22 cellular contexts compared by ENCODE assay signal in genomic region chr2:220029013-220029412, GRCh38.
DNase-seq lines count a peak whose midpoint lies in the region; ATAC-seq and TF ChIP-seq lines count a peak whose summit lies in the region.
"Had no signal": no experiment of that assay in that cellular context is flagged by ENCODE, and none has a peak within 500 bp of the region (broad histone marks: within the 10 kb centered on the region; RNA-seq: fewer than 3 reads in every experiment).

No MANE protein-coding gene starts in this region.

- H3K4me1 Mint-ChIP-seq in MCF 10A (ENCODE audit: insufficient read depth, unreplicated experiment), result peaks cover 24% of the 10 kb centered on the region
- H3K4me1 Mint-ChIP-seq in activated T-cell treated with anti-CD3 and anti-CD28 coated beads, Interleukin-2, amount 50 U/mL, for 72 hours (ENCODE audit: low read depth), result no peaks in the 10 kb centered on the region
- H3K4me1 Mint-ChIP-seq: CD14-positive monocyte; CD8-positive, alpha-beta memory T cell had no signal

- H4K20me1 ChIP-seq in mammary epithelial cell (ENCODE audit: insufficient read depth, low read length), result no peaks in the 10 kb centered on the region
- H4K20me1 ChIP-seq: BLaER1 treated with 17β-estradiol and CSF1 and Interleukin-3, amounts not matched to agents 10 nM and 100 nM had no signal

- dilution Hi-C loops in mammary epithelial cell (cut with HindIII; ENCODE audit: low sequenced_read_pairs), result no loop called here

- H3K4me2 ChIP-seq in mammary epithelial cell (ENCODE audit: insufficient read depth, low read depth, low read length), result no peak overlapping the region
- H3K4me2 ChIP-seq: A549; BLaER1 treated with 17β-estradiol and CSF1 and Interleukin-3, amounts not matched to agents 10 nM and 100 nM had no signal

- WGBS in mammary epithelial cell (ENCODE audit: low coverage, missing lambda C conversion rate), result 100% methylated on average over 1 of the region's 1 CpG

- ATAC-seq in foreskin keratinocyte (peak; percentile 62), GM18907 (IDR thresholded peaks at IDR 0.05; ENCODE audit: unreplicated experiment) (no peak), HG02642 (IDR thresholded peaks at IDR 0.05; ENCODE audit: poor library complexity, unreplicated experiment) (no peak)
- no peak for ATAC-seq in activated T-cell treated with anti-CD3 and anti-CD28 coated beads, Interleukin-2, amount 50 U/mL, for 72 hours (replicated peaks in 1 of 2)
- ATAC-seq: A549 had no signal

- intact Hi-C loops in MCF 10A (cut with micrococcal nuclease), result no loop called here
- intact Hi-C loops in breast epithelium (cut with DNase I; ENCODE audit: low total_unique reads), result no loop called here
- intact Hi-C loops in mammary epithelial cell (cut with micrococcal nuclease), result no loop called here

- DNase-seq in MCF 10A (ENCODE audit: unreplicated experiment) (peak; percentile 4), breast epithelium (ENCODE audit: low spot score in 2 of 2) (no peak), mammary epithelial cell (peak; percentile 29), foreskin keratinocyte (no peak), NCI-H1105 treated with DMSO at 0.1 percent for 48 hours (lab: John Stamatoyannopoulos, UW) (no peak)
- no peak for DNase-seq in activated T-cell treated with anti-CD3 and anti-CD28 coated beads, Interleukin-2, amount 50 U/mL, for 72 hours
- DNase-seq: ACHN; AML-193; BE2C; CD4-positive, alpha-beta T cell; CD8-positive, alpha-beta memory T cell; DMS 273 treated with DMSO at 0.1 percent for 48 hours; DMS79; GF-D8; H7; HCEC 1CT had no signal

- no peak overlapping the region for H3K4me3 ChIP-seq in breast epithelium
- no peak overlapping the region for H3K4me3 ChIP-seq in mammary epithelial cell (replicated peaks in 1 of 3; ENCODE audit: insufficient read depth in 1 of 3, low read depth in 2 of 3, low read length in 3 of 3)
- H3K4me3 ChIP-seq: A549; BLaER1 treated with 17β-estradiol and CSF1 and Interleukin-3, amounts not matched to agents 10 nM and 100 nM had no signal

- no peaks in the 10 kb centered on the region for H3K79me2 ChIP-seq in mammary epithelial cell (ENCODE audit: insufficient read depth, low read length)

- no peaks in the 10 kb centered on the region for H3K36me3 Mint-ChIP-seq in MCF 10A (ENCODE audit: insufficient read depth, unreplicated experiment)
- no peaks in the 10 kb centered on the region for H3K36me3 Mint-ChIP-seq in activated T-cell treated with anti-CD3 and anti-CD28 coated beads, Interleukin-2, amount 50 U/mL, for 72 hours (ENCODE audit: insufficient read depth in 2 of 2)
- H3K36me3 Mint-ChIP-seq: CD14-positive monocyte; CD8-positive, alpha-beta memory T cell had no signal

- no peaks in the 10 kb centered on the region for H3K27me3 ChIP-seq in breast epithelium
- H3K27me3 ChIP-seq in mammary epithelial cell (ENCODE audit: insufficient read depth, low read length), result no peaks in the 10 kb centered on the region
- H3K27me3 ChIP-seq in foreskin keratinocyte, result no peaks in the 10 kb centered on the region
- H3K27me3 ChIP-seq: BE2C; BLaER1 treated with 17β-estradiol and CSF1 and Interleukin-3, amounts not matched to agents 10 nM and 100 nM had no signal

- no peaks in the 10 kb centered on the region for H3K27me3 Mint-ChIP-seq in MCF 10A (ENCODE audit: insufficient read depth, unreplicated experiment)
- no peaks in the 10 kb centered on the region for H3K27me3 Mint-ChIP-seq in activated T-cell treated with anti-CD3 and anti-CD28 coated beads, Interleukin-2, amount 50 U/mL, for 72 hours (ENCODE audit: low read depth)
- H3K27me3 Mint-ChIP-seq: CD4-positive, alpha-beta T cell had no signal

- POLR2A ChIA-PET in MCF 10A (lab: Yijun Ruan, JAX), result no interaction called here

- no peak overlapping the region for H2AFZ ChIP-seq in mammary epithelial cell (ENCODE audit: low read depth, low read length)

- H3K4me1 ChIP-seq in breast epithelium (no peaks in the 10 kb centered on the region), mammary epithelial cell (ENCODE audit: insufficient read depth, low read length) (peaks cover 7% of the 10 kb centered on the region), foreskin keratinocyte (peaks cover 2% of the 10 kb centered on the region)
- H3K4me1 ChIP-seq: BE2C had no signal

- no peak overlapping the region for H3K27ac Mint-ChIP-seq in MCF 10A (ENCODE audit: low read depth, unreplicated experiment)
- H3K27ac Mint-ChIP-seq in activated T-cell treated with anti-CD3 and anti-CD28 coated beads, Interleukin-2, amount 50 U/mL, for 72 hours, result no peak overlapping the region
- H3K27ac Mint-ChIP-seq: CD14-positive monocyte; CD4-positive, alpha-beta T cell; CD8-positive, alpha-beta memory T cell had no signal

- H3K27ac ChIP-seq in breast epithelium (no peak overlapping the region), mammary epithelial cell (ENCODE audit: insufficient read depth, low read depth, low read length) (no peak overlapping the region), foreskin keratinocyte (no peak overlapping the region)
- H3K27ac ChIP-seq: 22Rv1; A549; BLaER1 treated with 17β-estradiol and CSF1 and Interleukin-3, amounts not matched to agents 10 nM and 100 nM had no signal

- H3K36me3 ChIP-seq in breast epithelium (no peaks in the 10 kb centered on the region), mammary epithelial cell (ENCODE audit: insufficient read depth, low read length) (no peaks in the 10 kb centered on the region)
- H3K36me3 ChIP-seq: BE2C; BLaER1 treated with 17β-estradiol and CSF1 and Interleukin-3, amounts not matched to agents 10 nM and 100 nM had no signal

- no peaks in the 10 kb centered on the region for H3K9me3 Mint-ChIP-seq in MCF 10A (ENCODE audit: unreplicated experiment)
- peaks cover 0 to 1% of the 10 kb centered on the region in 2 donors for H3K9me3 Mint-ChIP-seq in activated T-cell treated with anti-CD3 and anti-CD28 coated beads, Interleukin-2, amount 50 U/mL, for 72 hours
- H3K9me3 Mint-ChIP-seq: CD4-positive, alpha-beta T cell had no signal

- CTCF ChIA-PET in MCF 10A (lab: Yijun Ruan, JAX), result interaction anchor here (0.6 kb wide), 1 partner anchor 47 kb away, joined by 3 read pairs; no protein-coding TSS in a partner anchor
- CTCF ChIA-PET in mammary epithelial cell (lab: Charles Lee; ENCODE audit: low non-redundant PET), result no interaction called here

- no TSS peak for BruUV-seq in MCF 10A (replicated peaks; lab: Mats Ljungman, UMichigan)
- no TSS peak for BruUV-seq in mammary epithelial cell (replicated peaks; lab: Mats Ljungman, UMichigan)

- TF ChIP-seq POLR2A in breast epithelium (IDR thresholded peaks at IDR 0.05), result no peak

- TF ChIP-seq CTCF in MCF 10A (IDR thresholded peaks at IDR 0.05; ENCODE audit: unreplicated experiment) (no peak), breast epithelium (IDR thresholded peaks at IDR 0.05) (no peak), mammary epithelial cell (conservative IDR thresholded peaks at IDR 0.05 in 1 of 2, IDR thresholded peaks at IDR 0.05 in 1 of 2; ENCODE audit: extremely low read depth in 1 of 2, insufficient read depth in 1 of 2, low read depth in 1 of 2, low read length in 2 of 2) (no peak), foreskin keratinocyte (conservative IDR thresholded peaks at IDR 0.05) (no peak)

- H3K9ac ChIP-seq in mammary epithelial cell (ENCODE audit: insufficient read depth, low read length), result no peak overlapping the region
- H3K9ac ChIP-seq: BLaER1 treated with 17β-estradiol and CSF1 and Interleukin-3, amounts not matched to agents 10 nM and 100 nM had no signal

- in situ Hi-C loops in mammary epithelial cell (cut with MboI; ENCODE audit: low sequenced_read_pairs in 2 of 2), result no loop called here

- H3K9me3 ChIP-seq in breast epithelium (no peaks in the 10 kb centered on the region), mammary epithelial cell (replicated peaks; ENCODE audit: insufficient read depth, low read length) (no peaks in the 10 kb centered on the region)
- H3K9me3 ChIP-seq: A549; BE2C; BLaER1 treated with 17β-estradiol and CSF1 and Interleukin-3, amounts not matched to agents 10 nM and 100 nM had no signal

- no peak overlapping the region for H3K4me3 Mint-ChIP-seq in MCF 10A (ENCODE audit: unreplicated experiment)
- H3K4me3 Mint-ChIP-seq in activated T-cell treated with anti-CD3 and anti-CD28 coated beads, Interleukin-2, amount 50 U/mL, for 72 hours, result no peak overlapping the region
- H3K4me3 Mint-ChIP-seq: CD14-positive monocyte; CD4-positive, alpha-beta T cell; CD8-positive, alpha-beta memory T cell had no signal

Comparison
In these comparisons a context has a peak if more than half of its experiments do, and no peak if none do; other contexts are left out.
1. DNase-seq: peak in MCF 10A (single experiment) and mammary epithelial cell (single experiment); none in breast epithelium (0 of 2), foreskin keratinocyte (0 of 2), NCI-H1105 treated with DMSO at 0.1 percent for 48 hours (single experiment) and activated T-cell treated with anti-CD3 and anti-CD28 coated beads, Interleukin-2, amount 50 U/mL, for 72 hours (0 of 2).